ENCODE assay signal across 25 cellular contexts in the genomic region with DNA sequence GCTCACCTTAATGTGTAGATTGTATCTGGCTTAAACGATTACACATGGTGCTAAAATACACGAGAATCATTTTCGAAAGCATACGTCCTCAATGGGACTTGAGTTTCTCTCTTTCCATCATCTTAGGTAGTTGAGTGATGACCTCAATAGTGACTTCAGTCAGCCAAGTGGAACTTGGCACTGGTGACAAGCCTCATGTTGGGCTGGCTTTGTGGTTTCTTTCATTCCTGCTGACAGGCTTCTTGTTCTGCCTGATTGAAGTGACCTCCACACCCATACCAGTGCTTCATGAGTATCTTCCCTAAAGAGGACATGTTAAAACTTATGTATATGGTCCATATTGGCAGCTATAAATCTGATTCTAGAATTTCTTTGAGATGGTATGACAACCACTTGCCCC.
"Had no signal": no experiment of that assay in that cellular context is flagged by ENCODE, and none has a peak within 500 bp of the region (broad histone marks: within the 10 kb centered on the region; RNA-seq: fewer than 3 reads in every experiment).

No MANE protein-coding gene starts in this region.

- H3K27me3 ChIP-seq: brain microvascular endothelial cell, dorsolateral prefrontal cortex, left lung, right lobe of liver, upper lobe of right lung had no signal

- H3K27ac ChIP-seq: brain microvascular endothelial cell, dorsolateral prefrontal cortex, epithelial cell of prostate, left lung, psoas muscle, right lobe of liver, upper lobe of right lung, VCaP had no signal

- ATAC-seq: activated T-cell treated with anti-CD3 and anti-CD28 coated beads, Interleukin-2, amount 50 U/mL, for 4 hours; left lung; psoas muscle; right lobe of liver; upper lobe of right lung had no signal

- H3K27ac Mint-ChIP-seq: endodermal cell; stimulated activated effector memory CD8-positive, alpha-beta T cell treated with anti-CD3 and anti-CD28 coated beads, Interleukin-12 subunit alpha, Interleukin-12 subunit beta, amount 100 ng/mL, for 72 hours had no signal

- H3K4me3 ChIP-seq: dorsolateral prefrontal cortex, left lung, psoas muscle, right lobe of liver, upper lobe of right lung had no signal

- H3K36me3 Mint-ChIP-seq: naive B cell; stimulated activated effector memory CD8-positive, alpha-beta T cell treated with anti-CD3 and anti-CD28 coated beads, Interleukin-12 subunit alpha, Interleukin-12 subunit beta, amount 100 ng/mL, for 72 hours had no signal

- H3K9me3 Mint-ChIP-seq: activated T-cell treated with anti-CD3 and anti-CD28 coated beads, Interleukin-2, amount 50 U/mL, for 4 hours; endodermal cell; naive B cell; stimulated activated effector memory CD8-positive, alpha-beta T cell treated with anti-CD3 and anti-CD28 coated beads, Interleukin-12 subunit alpha, Interleukin-12 subunit beta, amount 100 ng/mL, for 72 hours had no signal

- H3K4me1 Mint-ChIP-seq: naive B cell; stimulated activated effector memory CD8-positive, alpha-beta T cell treated with anti-CD3 and anti-CD28 coated beads, Interleukin-12 subunit alpha, Interleukin-12 subunit beta, amount 100 ng/mL, for 72 hours had no signal

- H3K4me3 Mint-ChIP-seq: activated T-cell treated with anti-CD3 and anti-CD28 coated beads, Interleukin-2, amount 50 U/mL, for 4 hours; endodermal cell; naive B cell; stimulated activated effector memory CD8-positive, alpha-beta T cell treated with anti-CD3 and anti-CD28 coated beads, Interleukin-12 subunit alpha, Interleukin-12 subunit beta, amount 100 ng/mL, for 72 hours had no signal

- H3K4me1 ChIP-seq: left lung, psoas muscle, right lobe of liver, upper lobe of right lung had no signal

- H3K9me3 ChIP-seq: left lung, psoas muscle, right lobe of liver, upper lobe of right lung had no signal

- H3K36me3 ChIP-seq: brain microvascular endothelial cell, left lung, right lobe of liver, upper lobe of right lung had no signal

- DNase-seq: activated CD4-positive, alpha-beta T cell treated with anti-CD3 and anti-CD28 coated beads, Interleukin-2, amount 50 U/mL, for 1 hour; activated CD4-positive, CD25-positive, alpha-beta regulatory T cell treated with anti-CD3 and anti-CD28 coated beads, Interleukin-2, amount 50 U/mL, for 72 hours; activated CD8-positive, alpha-beta memory T cell treated with anti-CD3 and anti-CD28 coated beads, Interleukin-2, amount 50 U/mL, for 4 hours; activated effector memory CD4-positive, alpha-beta T cell treated with Interleukin-2 at 50 U/mL for 16 hours; activated naive CD4-positive, alpha-beta T cell treated with anti-CD3 and anti-CD28 coated beads, Interleukin-2, amount 50 U/mL, for 16 hours; activated T-cell treated with anti-CD3 and anti-CD28 coated beads, Interleukin-2, amount 50 U/mL, for 4 hours; aorta; brain microvascular endothelial cell; central memory CD4-positive, alpha-beta T cell; dorsolateral prefrontal cortex; endodermal cell; foreskin melanocyte; glutamatergic neuron; hippocampal formation; left lung; naive B cell; psoas muscle; right lobe of liver; stimulated activated CD4-positive, alpha-beta T cell treated with anti-CD3 and anti-CD28 coated beads, Interleukin-4, amount 100 ng/mL, for 24 hours; T-helper 1 cell; T1000; upper lobe of right lung had no signal
